ENCODE assay signal across 9 cellular contexts in the genomic region with DNA sequence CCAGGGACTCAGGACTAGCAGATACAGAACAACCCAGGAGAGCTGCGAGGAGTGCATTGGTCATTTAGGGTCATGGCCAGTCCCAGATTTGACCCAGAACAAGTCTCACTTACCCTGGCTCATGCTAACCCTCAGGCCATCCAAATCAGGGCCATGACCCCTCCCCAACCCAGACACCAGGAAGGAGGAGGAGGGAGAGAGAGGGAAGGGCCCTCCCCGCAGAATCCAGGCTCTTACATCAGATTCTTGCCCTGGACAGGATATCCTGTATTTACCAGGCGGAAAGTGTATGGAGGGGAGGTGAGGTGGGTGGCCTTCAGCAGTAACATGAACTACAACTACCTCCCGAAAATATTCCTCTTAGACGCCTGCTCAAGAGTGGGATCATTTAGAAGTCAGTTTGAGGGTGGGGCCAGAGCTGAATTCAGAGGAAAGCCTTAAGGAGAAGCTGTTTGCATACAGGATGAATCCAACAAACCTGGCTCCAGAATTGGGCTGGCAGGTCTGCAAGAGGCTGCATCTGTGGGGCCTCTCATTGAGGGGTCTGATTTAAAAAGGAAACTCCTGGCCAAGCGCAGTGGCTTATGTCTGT. TPM values are rescaled to one million over a fixed set of nuclear protein-coding genes. Genes with fewer than 3 reads are reported as not detected.
DNase-seq lines count a peak whose midpoint lies in the region; ATAC-seq and TF ChIP-seq lines count a peak whose summit lies in the region.
"Had no signal": no experiment of that assay in that cellular context is flagged by ENCODE, and none has a peak within 500 bp of the region (broad histone marks: within the 10 kb centered on the region; RNA-seq: fewer than 3 reads in every experiment).

No MANE protein-coding gene starts in this region.

- no peak overlapping the region; the same call in 1 of the 2 replicates for H3K4me3 ChIP-seq in BLaER1
- peak overlapping the region in 35 of 59 donors; percentile 6 to 100 (median 97) for H3K4me3 ChIP-seq in dorsolateral prefrontal cortex

- H3K27me3 ChIP-seq in BLaER1 (no peaks in the 10 kb centered on the region), dorsolateral prefrontal cortex (no peaks in the 10 kb centered on the region)

- H3K27me3 Mint-ChIP-seq in nephron progenitor cell (ENCODE audit: low read depth, poor library complexity) = peaks cover 2% of the 10 kb centered on the region

- no peak for ATAC-seq in GM18858 (IDR thresholded peaks at IDR 0.05; ENCODE audit: unreplicated experiment)

- H3K9me3 Mint-ChIP-seq in nephron progenitor cell = no peaks in the 10 kb centered on the region

- peak overlapping the region; percentile 79 for H3K27ac Mint-ChIP-seq in nephron progenitor cell

- peaks cover 14% of the 10 kb centered on the region for H3K36me3 Mint-ChIP-seq in nephron progenitor cell (ENCODE audit: low read depth)

- intact Hi-C loops in dorsolateral prefrontal cortex (cut with DNase I) = loop anchor here in 1 of 2 donors (5.0 to 10.0 kb wide), 2 partner anchors 152 to 315 kb away; partner anchors contain the start of gene NBR1

- peaks cover 39% of the 10 kb centered on the region for H4K20me1 ChIP-seq in BLaER1

- H3K4me3 Mint-ChIP-seq in nephron progenitor cell = peak overlapping the region; percentile 95

- peaks cover 56% of the 10 kb centered on the region for H3K4me1 ChIP-seq in BLaER1

- no peaks in the 10 kb centered on the region for H3K9me3 ChIP-seq in BLaER1
- H3K9me3 ChIP-seq in KOPT-K1 (ENCODE audit: insufficient read depth, low read length, poor library complexity, severe bottlenecking) = no peaks in the 10 kb centered on the region

- peaks cover 65% of the 10 kb centered on the region for H3K4me1 Mint-ChIP-seq in nephron progenitor cell

- H3K36me3 ChIP-seq in BLaER1 (peaks cover 26% of the 10 kb centered on the region), KOPT-K1 (ENCODE audit: insufficient read depth, low read length) (peaks cover 21% of the 10 kb centered on the region)

- H3K9ac ChIP-seq in BLaER1 = 0 out of 2 replicates have a peak overlapping the region, but pooled peaks have one; percentile 10

- H3K4me2 ChIP-seq in BLaER1 = peak overlapping the region; percentile 99

- H3K27ac ChIP-seq in BLaER1 (no peak overlapping the region), KOPT-K1 (ENCODE audit: low read depth, low read length, poor library complexity, severe bottlenecking) (peak overlapping the region; percentile 70), dorsolateral prefrontal cortex (peak overlapping the region in 45 of 59 donors; percentile 20 to 94 (median 53))

- DNase-seq in dorsolateral prefrontal cortex = no peak
- no peak for DNase-seq in nephron progenitor cell
- no peak for DNase-seq in Ammon's horn (ENCODE audit: low spot score)
- DNase-seq in AG08395 (ENCODE audit: low spot score) = no peak
- no peak for DNase-seq in DMS79 (lab: John Stamatoyannopoulos, UW)
- DNase-seq: stimulated activated naive CD4-positive, alpha-beta T cell had no signal

- TF ChIP-seq CTCF in dorsolateral prefrontal cortex (IDR thresholded peaks at IDR 0.05 in 54 of 56, conservative IDR thresholded peaks at IDR 0.05 in 2 of 56; ENCODE audit: low read depth in 1 of 56, partially characterized antibody in 56 of 56) (no peak), nephron progenitor cell (IDR thresholded peaks at IDR 0.05) (no peak)

RNA-seq across cellular contexts. Expression of gene VAT1, which starts 2.1 kb away (rescaled TPM):
- 10 to 100 TPM; 37.8 to 93.9 (median 60.0) TPM for total RNA-seq in dorsolateral prefrontal cortex

RNA-seq across cellular contexts. Expression of gene RND2, which starts 4.9 kb away (rescaled TPM):
- 10 to 100 TPM; 12.1 to 32.7 (median 19.2) TPM for total RNA-seq in dorsolateral prefrontal cortex

RNA-seq across cellular contexts. Expression of gene IFI35, which starts 13.5 kb away (rescaled TPM):
- 10 to 100 TPM in 55 of 120 experiments, 1 to 10 TPM in 65; 3.7 to 48.6 (median 9.7) TPM for total RNA-seq in dorsolateral prefrontal cortex

RNA-seq across cellular contexts. Expression of gene RPL27, which starts 21.9 kb away (rescaled TPM):
- 100 to 1,000 TPM; 211 to 416 (median 275) TPM for total RNA-seq in dorsolateral prefrontal cortex

RNA-seq across cellular contexts. Expression of gene RUNDC1, which starts 39.8 kb away (rescaled TPM):
- total RNA-seq in dorsolateral prefrontal cortex = 10 to 100 TPM; 15.4 to 42.1 (median 27.2) TPM
